ENCODE assay signal across 12 cellular contexts in genomic region chr6:138099832-138100231, GRCh38. TPM values are rescaled to one million over a fixed set of nuclear protein-coding genes. Genes with fewer than 3 reads are reported as not detected.
DNase-seq lines count a peak whose midpoint lies in the region; TF ChIP-seq lines count a peak whose summit lies in the region.
"Had no signal": no experiment of that assay in that cellular context is flagged by ENCODE, and none has a peak within 500 bp of the region (broad histone marks: within the 10 kb centered on the region; RNA-seq: fewer than 3 reads in every experiment).

No MANE protein-coding gene starts in this region.

- intact Hi-C loops in breast epithelium (cut with DNase I; ENCODE audit: low total_unique reads): no loop called here
- intact Hi-C loops in transverse colon (cut with DNase I; ENCODE audit: low total_unique reads): no loop called here

- no peak overlapping the region for H2BK12ac ChIP-seq in neuronal stem cell (ENCODE audit: low read length)

- H3K79me1 ChIP-seq in neuronal stem cell (ENCODE audit: low read depth, low read length): peaks cover 4% of the 10 kb centered on the region

- DNase-seq in HCEC 1CT (peak; percentile 54), breast epithelium (ENCODE audit: low spot score in 2 of 2) (no peak), glomerular visceral epithelial cell (ENCODE audit: extremely low spot score) (peak; percentile 21), transverse colon (no peak), KBM-7 (no peak), neuronal stem cell (ENCODE audit: low spot score) (no peak)
- no peak for DNase-seq in activated effector memory CD4-positive, alpha-beta T cell treated with Interleukin-2 at 50 U/mL for 16 hours
- DNase-seq: activated CD4-positive, alpha-beta T cell treated with anti-CD3 and anti-CD28 coated beads for 48 hours; activated T-cell treated with anti-CD3 and anti-CD28 coated beads, Interleukin-2, amount 50 U/mL, for 48 hours; T-cell had no signal

- no peak overlapping the region for H4K8ac ChIP-seq in neuronal stem cell (ENCODE audit: low read depth, low read length)

- H3K4me1 ChIP-seq in breast epithelium (no peaks in the 10 kb centered on the region), transverse colon (peaks cover 0 to 15% (median 3%) of the 10 kb centered on the region in 4 donors), neuronal stem cell (ENCODE audit: control insufficient read depth in 2 of 2, insufficient read depth in 1 of 2, low read depth in 1 of 2, low read length in 2 of 2) (peaks cover 0 to 1% of the 10 kb centered on the region in 2 donors)
- H3K4me1 ChIP-seq: ascending aorta had no signal

- H3K36me3 ChIP-seq in breast epithelium (no peaks in the 10 kb centered on the region), transverse colon (peaks cover 0 to 7% (median 3%) of the 10 kb centered on the region in 4 donors), neuronal stem cell (replicated peaks in 1 of 2; ENCODE audit: control insufficient read depth in 2 of 2, insufficient read depth in 2 of 2, low read length in 2 of 2) (peaks cover 0 to 3% of the 10 kb centered on the region in 2 donors)

- H3K4me3 ChIP-seq in breast epithelium (no peak overlapping the region), transverse colon (no peak overlapping the region), neuronal stem cell (ENCODE audit: low read length in 2 of 2) (no peak overlapping the region)
- H3K4me3 ChIP-seq: ascending aorta, right atrium auricular region had no signal

- no peak overlapping the region for H2BK15ac ChIP-seq in neuronal stem cell (ENCODE audit: low read length)

- no peak overlapping the region for H2BK120ac ChIP-seq in neuronal stem cell (ENCODE audit: low read depth, low read length)

- no peak for TF ChIP-seq EP300 in transverse colon (IDR thresholded peaks at IDR 0.05; ENCODE audit: low read depth)

- H2AFZ ChIP-seq in neuronal stem cell (ENCODE audit: low read length): no peak overlapping the region

- H3K4ac ChIP-seq in neuronal stem cell (ENCODE audit: low read length): no peak overlapping the region

- H3K4me2 ChIP-seq in neuronal stem cell (ENCODE audit: insufficient read depth, low read length, poor library complexity, severe bottlenecking): no peak overlapping the region

- no peak overlapping the region for H3K9ac ChIP-seq in neuronal stem cell (ENCODE audit: low read depth, low read length, poor library complexity)

- no peak overlapping the region for H4K91ac ChIP-seq in neuronal stem cell (ENCODE audit: low read depth, low read length, poor library complexity)

- 55 to 56% methylated on average over 4 to 5 of the region's 5 CpGs for WGBS in transverse colon (ENCODE audit: low coverage in 1 of 2), 2 donors
- no CpG with 5 or more reads among the region's 5 CpGs for WGBS in neuronal stem cell (ENCODE audit: extremely low coverage in 2 of 2, insufficient read length in 2 of 2, insufficient replicate concordance in 1 of 2), 2 donors

- in situ Hi-C loops in transverse colon (cut with MboI; ENCODE audit: low pct_ligation_motif_present in 1 of 4, low pct_unique_long_range_greater_than_20kb in 1 of 4, low sequenced_read_pairs in 3 of 4): loop anchor here (10.0 to 25.0 kb wide), 7 partner anchors 95 to 662 kb away; partner anchors contain the start of genes HEBP2 (in 2 of the 4) and CCDC28A (in 1 of the 4)
- in situ Hi-C loops in KBM-7 (cut with MboI; ENCODE audit: low pct_unique_long_range_greater_than_20kb, low sequenced_read_pairs): loop anchor here (10.0 to 25.0 kb wide), 2 partner anchors 95 to 412 kb away; no protein-coding TSS in a partner anchor

- no peak overlapping the region for H3K18ac ChIP-seq in neuronal stem cell (ENCODE audit: low read length)

- H2BK5ac ChIP-seq in neuronal stem cell (ENCODE audit: low read length): no peak overlapping the region

- no peak overlapping the region for H3K23ac ChIP-seq in neuronal stem cell (ENCODE audit: low read depth, low read length, poor library complexity)

- H3K27ac ChIP-seq in breast epithelium: peak overlapping the region; percentile 57 to 64
- H3K27ac ChIP-seq in transverse colon: peak overlapping the region in 3 of 4 donors; percentile 0 to 31 (median 25)
- H3K27ac ChIP-seq in neuronal stem cell (replicated peaks; ENCODE audit: low read length): no peak overlapping the region
- H3K27ac ChIP-seq: ascending aorta, right atrium auricular region had no signal

- no peak overlapping the region for H2AK5ac ChIP-seq in neuronal stem cell (ENCODE audit: low read depth, low read length)

- no peaks in the 10 kb centered on the region for H3K9me3 ChIP-seq in breast epithelium
- H3K9me3 ChIP-seq in transverse colon: no peaks in the 10 kb centered on the region
- H3K9me3 ChIP-seq in neuronal stem cell (replicated peaks in 1 of 2; ENCODE audit: control insufficient read depth in 2 of 2, insufficient read depth in 1 of 2, low read depth in 1 of 2, low read length in 2 of 2): peaks cover 0 to 2% of the 10 kb centered on the region in 2 donors
- H3K9me3 ChIP-seq: ascending aorta had no signal

- H3K27me3 ChIP-seq in breast epithelium: no peaks in the 10 kb centered on the region
- no peaks in the 10 kb centered on the region for H3K27me3 ChIP-seq in transverse colon
- peaks cover 0 to 7% (median 0%) of the 10 kb centered on the region in 3 experiments for H3K27me3 ChIP-seq in neuronal stem cell (ENCODE audit: control insufficient read depth in 3 of 3, insufficient read depth in 3 of 3, low read depth in 1 of 3, low read length in 3 of 3)
- H3K27me3 ChIP-seq: ascending aorta, right atrium auricular region had no signal

- TF ChIP-seq POLR2A in breast epithelium (IDR thresholded peaks at IDR 0.05): no peak
- TF ChIP-seq POLR2A in transverse colon (IDR thresholded peaks at IDR 0.05): no peak

- H3K14ac ChIP-seq in neuronal stem cell (ENCODE audit: low read length): no peak overlapping the region

- TF ChIP-seq CTCF in breast epithelium (IDR thresholded peaks at IDR 0.05) (no peak), transverse colon (IDR thresholded peaks at IDR 0.05) (no peak)

RNA-seq across cellular contexts. Expression of gene PERP, which starts 7.4 kb away (rescaled TPM):
- total RNA-seq in breast epithelium (100 to 1,000 TPM in 1 of 3 donors, 10 to 100 TPM in 2; 62.9 to 176 (median 82.3) TPM), transverse colon (10 to 100 TPM; 18.1 to 73.0 (median 55.5) TPM)
- polyA plus RNA-seq in neuronal stem cell (2013, experiment 1 of 2): 30.5 TPM
- polyA plus RNA-seq in neuronal stem cell (2013, experiment 2 of 2): 31.4 TPM

Comparison
In these comparisons a context has a peak if more than half of its experiments do, and no peak if none do; other contexts are left out.
1. DNase-seq: peak in HCEC 1CT (single experiment) and glomerular visceral epithelial cell (single experiment); none in breast epithelium (0 of 2), transverse colon (single experiment), KBM-7 (single experiment), neuronal stem cell (single experiment) and activated effector memory CD4-positive, alpha-beta T cell treated with Interleukin-2 at 50 U/mL for 16 hours (single experiment).